8 cellular contexts compared by ENCODE assay signal in the genomic region with DNA sequence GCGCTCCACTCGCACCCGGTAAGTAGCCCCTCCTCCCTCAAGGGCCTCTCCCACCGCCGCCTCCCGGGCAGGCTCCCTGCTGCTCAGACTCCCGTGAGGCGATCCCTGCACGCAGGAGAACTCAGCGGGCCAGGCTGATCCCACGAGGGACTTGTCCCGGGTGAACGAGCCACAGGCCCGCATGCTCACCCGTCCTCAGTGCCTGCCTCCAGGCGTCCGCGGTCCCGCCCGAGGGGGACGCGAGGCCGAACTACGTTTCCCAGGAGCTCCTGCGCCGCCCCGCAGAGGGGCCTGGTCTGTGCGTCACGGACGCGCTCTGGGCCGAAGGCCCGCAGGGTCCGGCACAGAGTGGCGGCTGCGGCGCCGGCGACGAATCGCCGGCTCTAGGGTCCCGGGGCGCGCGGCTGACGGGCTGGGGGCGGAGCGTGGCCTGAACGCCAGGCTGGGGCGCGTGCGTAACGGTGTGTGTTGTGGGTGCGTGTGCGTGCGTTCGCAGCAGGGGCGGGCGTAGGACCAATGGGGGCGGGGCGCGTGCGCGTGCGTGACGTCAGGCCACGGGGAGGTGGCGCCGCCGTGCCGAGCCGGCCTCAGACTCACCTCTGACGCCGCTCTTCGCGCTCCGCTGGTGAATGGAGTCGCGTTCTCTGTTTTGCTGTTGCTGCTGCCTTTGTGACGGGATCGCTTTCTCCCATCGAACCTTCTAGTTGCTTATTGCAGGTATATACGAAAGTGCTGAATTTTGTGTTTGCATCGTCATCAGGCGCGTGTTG. TPM values are rescaled to one million over a fixed set of nuclear protein-coding genes. Genes with fewer than 3 reads are reported as not detected.
DNase-seq lines count a peak whose midpoint lies in the region; ATAC-seq and TF ChIP-seq lines count a peak whose summit lies in the region.

A gene (plus strand): TSS at position 590 of the 770 bp plus-strand sequence. CDS start 13,866 bp downstream, outside the sequence.
A gene (minus strand): TSS at position 237 of the 770 bp plus-strand sequence. CDS start 8,356 bp downstream, outside the sequence.

- in situ Hi-C loops in GM13976 (cut with MboI; ENCODE audit: low sequenced_read_pairs, unreplicated experiment): no loop called here

- peak; percentile 76 to 78 for TF ChIP-seq POLR2A in uterus (IDR thresholded peaks at IDR 0.05)

- H3K4me3 Mint-ChIP-seq in T-helper 17 cell: peak within 1 kb of the TSS; percentile 89

- H3K27me3 ChIP-seq in right cardiac atrium (ENCODE audit: control insufficient read depth, insufficient read depth) (no peaks in the 10 kb centered on the region), uterus (no peaks in the 10 kb centered on the region)

- no peaks in the 10 kb centered on the region for H3K27me3 Mint-ChIP-seq in T-helper 17 cell

- peak within 1 kb of the TSS; percentile 77 for H3K4me3 ChIP-seq in right cardiac atrium (ENCODE audit: low read length)
- H3K4me3 ChIP-seq in uterus: peak within 1 kb of the TSS; percentile 65 to 88

- ATAC-seq in HG02852 (IDR thresholded peaks at IDR 0.05; ENCODE audit: unreplicated experiment) (peak; percentile 88), T-helper 17 cell (peak; percentile 88), right cardiac atrium (peak; percentile 99)

- H3K9me3 ChIP-seq in T-helper 17 cell (ENCODE audit: control insufficient read depth, low read length, poor library complexity, severe bottlenecking): peaks cover 22% of the 10 kb centered on the region
- peaks cover 10% of the 10 kb centered on the region for H3K9me3 ChIP-seq in right cardiac atrium (ENCODE audit: control insufficient read depth, low read length)
- H3K9me3 ChIP-seq in uterus: peaks cover 0 to 54% of the 10 kb centered on the region in 2 donors

- peak within 1 kb of the TSS; percentile 91 for H3K27ac Mint-ChIP-seq in T-helper 17 cell

- intact Hi-C loops in right cardiac atrium (cut with DNase I): loop anchor here in 1 of 4 donors (2.0 kb wide), 1 partner anchor 93 kb away; a partner anchor contains a TSS
- intact Hi-C loops in uterus (cut with DNase I; ENCODE audit: low total_unique reads): no loop called here

- DNase-seq in GM13976 (ENCODE audit: low spot score) (peak; percentile 93), NCI-H146 (lab: John Stamatoyannopoulos, UW) (peak; percentile 95), T-helper 17 cell (peak; percentile 91 to 96 (median 91)), anterior cingulate cortex (lab: John Stamatoyannopoulos, UW) (peak; percentile 60 to 97 (median 92)), right cardiac atrium (peak; percentile 97 to 99 (median 99)), pulmonary artery endothelial cell (ENCODE audit: low read depth, low spot score) (peak; percentile 88), uterus (peak; percentile 96 to 97)

- no peak for TF ChIP-seq CTCF in GM13976 (IDR thresholded peaks at IDR 0.05; ENCODE audit: borderline replicate concordance, control extremely low read depth, extremely low read depth, insufficient read depth, missing control alignments)
- TF ChIP-seq CTCF in uterus (IDR thresholded peaks at IDR 0.05): no peak

- no peaks in the 10 kb centered on the region for H3K36me3 ChIP-seq in uterus

- under 1% methylated on average over 87 of the region's 87 CpGs for whole genome bisulfite sequencing in right cardiac atrium

- H3K36me3 Mint-ChIP-seq in T-helper 17 cell (ENCODE audit: low read depth): peaks cover 6% of the 10 kb centered on the region

- no peaks in the 10 kb centered on the region for H3K4me1 ChIP-seq in right cardiac atrium (ENCODE audit: control insufficient read depth, insufficient read depth, low read length)
- no peaks in the 10 kb centered on the region for H3K4me1 ChIP-seq in uterus

- H3K27ac ChIP-seq in right cardiac atrium (ENCODE audit: low read length) (peak within 1 kb of the TSS; percentile 80), uterus (peak within 1 kb of the TSS; percentile 85 to 94)

- peaks cover 6% of the 10 kb centered on the region for H3K4me1 Mint-ChIP-seq in T-helper 17 cell

RNA-seq across cellular contexts. Expression of the first gene that starts in this region (rescaled TPM):
- total RNA-seq in T-helper 17 cell (10 to 100 TPM; 17.8 to 31.9 TPM), right cardiac atrium (10 to 100 TPM in 3 of 4 donors, 1 to 10 TPM in 1; 7.7 to 11.4 (median 10.4) TPM), pulmonary artery endothelial cell (5.4 and 7.5 TPM in 2 replicates), uterus (10 to 100 TPM; 17.9 to 35.9 (median 20.6) TPM)
- 7.8 TPM for polyA plus RNA-seq in right cardiac atrium

RNA-seq across cellular contexts. Expression of the second gene that starts in this region (rescaled TPM):
- 1 to 10 TPM; 3.1 to 4.0 TPM for total RNA-seq in T-helper 17 cell
- total RNA-seq in right cardiac atrium: 1 to 10 TPM; 1.2 to 1.5 (median 1.3) TPM
- 0.86 TPM for polyA plus RNA-seq in right cardiac atrium
- total RNA-seq in pulmonary artery endothelial cell: 0.53 and 0.88 TPM in 2 replicates
- total RNA-seq in uterus: 1 to 10 TPM; 4.1 to 9.8 (median 6.8) TPM

Comparison
In these comparisons a context has a peak if more than half of its experiments do, and no peak if none do; other contexts are left out.
1. Peak in every context shown above with its lines: DNase-seq, ATAC-seq, H3K4me3 ChIP-seq and H3K27ac ChIP-seq.